ENCODE assay signal across 10 cellular contexts in the genomic region with DNA sequence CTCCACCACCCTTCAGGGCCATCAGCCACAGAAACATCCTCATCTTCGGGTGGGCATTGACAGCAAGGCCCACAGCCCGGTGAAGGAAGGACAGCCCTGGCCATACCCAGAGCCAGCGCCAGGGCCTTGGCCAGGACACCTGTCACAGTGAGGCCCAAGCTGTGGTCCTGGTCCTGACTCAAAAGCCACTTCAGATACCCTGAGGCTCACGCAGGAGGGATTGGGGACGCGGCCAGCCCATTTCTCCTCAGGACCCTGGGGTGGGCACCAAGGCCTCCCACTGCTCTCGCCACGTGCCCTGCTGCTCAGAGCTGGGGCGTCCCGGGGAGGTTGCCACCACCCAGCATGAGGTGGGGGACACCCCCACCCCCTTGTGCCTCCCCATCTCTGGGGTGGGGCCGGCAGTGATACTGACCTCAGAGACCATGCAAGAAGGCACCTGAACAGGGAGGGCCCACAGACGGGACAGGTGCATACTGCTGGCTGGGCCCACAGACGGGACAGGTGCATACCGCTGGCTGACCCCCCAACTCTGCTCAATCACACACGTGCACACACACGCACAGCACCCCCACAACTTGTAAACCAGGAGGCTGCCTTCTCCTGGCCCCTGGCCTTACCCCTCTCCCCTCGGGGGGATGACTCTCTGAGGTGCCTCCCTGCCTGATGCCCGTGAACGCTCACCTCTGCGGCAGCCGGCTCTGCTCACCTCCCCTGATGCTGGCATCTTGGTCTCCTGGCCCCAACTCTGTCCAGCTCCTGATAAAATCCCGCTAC. TPM values are rescaled to one million over a fixed set of nuclear protein-coding genes. Genes with fewer than 3 reads are reported as not detected.
A peak's percentile ranks its signal among the peaks of the same experiment; 100 is the strongest.
DNase-seq lines count a peak whose midpoint lies in the region; ATAC-seq and TF ChIP-seq lines count a peak whose summit lies in the region.
"Had no signal": no experiment of that assay in that cellular context is flagged by ENCODE, and none has a peak within 500 bp of the region (broad histone marks: within the 10 kb centered on the region; RNA-seq: fewer than 3 reads in every experiment).

No MANE protein-coding gene starts in this region.

- ATAC-seq in GM18511 (IDR thresholded peaks at IDR 0.05; ENCODE audit: unreplicated experiment): no peak
- no peak for ATAC-seq in stimulated activated naive B cell treated with anti-CD40 and anti-IgM and Interleukin-4, amounts not matched to agents 10 μg/mL and 1 μg/mL and 100 μg/mL, for 72 hours (replicated peaks)

- no peaks in the 10 kb centered on the region for H3K9me3 ChIP-seq in BLaER1 treated with 17β-estradiol and CSF1 and Interleukin-3, amounts not matched to agents 10 nM and 100 nM (replicated peaks in 1 of 11)
- no peaks in the 10 kb centered on the region for H3K9me3 ChIP-seq in OCI-LY1 (ENCODE audit: low read length)
- no peaks in the 10 kb centered on the region for H3K9me3 ChIP-seq in colonic mucosa
- no peaks in the 10 kb centered on the region for H3K9me3 ChIP-seq in osteoblast (ENCODE audit: low read depth, low read length)

- H3F3A ChIP-seq in OCI-LY1 (ENCODE audit: insufficient read depth, low read length): no peaks in the 10 kb centered on the region; the same call in 1 of the 2 replicates

- H3K36me3 Mint-ChIP-seq in stimulated activated naive B cell treated with anti-CD40 and anti-IgM and Interleukin-4, amounts not matched to agents 10 μg/mL and 1 μg/mL and 100 μg/mL, for 72 hours: peaks cover 49 to 64% of the 10 kb centered on the region in 2 donors

- TF ChIP-seq CTCF in OCI-LY1 (IDR thresholded peaks at IDR 0.05; ENCODE audit: low read length): no peak
- TF ChIP-seq CTCF in colonic mucosa (IDR thresholded peaks at IDR 0.05): no peak
- no peak for TF ChIP-seq CTCF in osteoblast (IDR thresholded peaks at IDR 0.05; ENCODE audit: extremely low read depth, low read depth, low read length)

- no peaks in the 10 kb centered on the region for H3K27me3 Mint-ChIP-seq in stimulated activated naive B cell treated with anti-CD40 and anti-IgM and Interleukin-4, amounts not matched to agents 10 μg/mL and 1 μg/mL and 100 μg/mL, for 72 hours

- H3K4me1 Mint-ChIP-seq in stimulated activated naive B cell treated with anti-CD40 and anti-IgM and Interleukin-4, amounts not matched to agents 10 μg/mL and 1 μg/mL and 100 μg/mL, for 72 hours: peaks cover 19 to 45% of the 10 kb centered on the region in 2 donors

- H3K9ac ChIP-seq in BLaER1 treated with 17β-estradiol and CSF1 and Interleukin-3, amounts not matched to agents 10 nM and 100 nM: peak overlapping the region; percentile 44 to 81 (median 68); a peak in 20 of 22 replicates
- H3K9ac ChIP-seq in OCI-LY1 (ENCODE audit: low read length) (no peak overlapping the region; the same call in 1 of the 2 replicates), colonic mucosa (ENCODE audit: low read depth in 2 of 2, low read length in 2 of 2) (peak overlapping the region; percentile 35 to 46)

- intact Hi-C loops in colonic mucosa (cut with DNase I): no loop called here

- no peak overlapping the region for H3K4me3 Mint-ChIP-seq in stimulated activated naive B cell treated with anti-CD40 and anti-IgM and Interleukin-4, amounts not matched to agents 10 μg/mL and 1 μg/mL and 100 μg/mL, for 72 hours

- H3K9me2 ChIP-seq in OCI-LY1 (ENCODE audit: low read depth, low read length): no peaks in the 10 kb centered on the region

- H3K36me3 ChIP-seq in BLaER1 treated with 17β-estradiol and CSF1 and Interleukin-3, amounts not matched to agents 10 nM and 100 nM: peaks cover 15 to 92% (median 73%) of the 10 kb centered on the region in 11 experiments
- H3K36me3 ChIP-seq in OCI-LY1 (ENCODE audit: insufficient read depth, low read length): peaks cover 61% of the 10 kb centered on the region; the same call in 1 of the 2 replicates
- H3K36me3 ChIP-seq in colonic mucosa: no peaks in the 10 kb centered on the region
- peaks cover 34% of the 10 kb centered on the region for H3K36me3 ChIP-seq in osteoblast (ENCODE audit: insufficient read depth, low read length)

- peak overlapping the region in 4 of 10 experiments; percentile 4 to 50 (median 18); a peak in 5 of 20 replicates for H3K4me3 ChIP-seq in BLaER1 treated with 17β-estradiol and CSF1 and Interleukin-3, amounts not matched to agents 10 nM and 100 nM
- H3K4me3 ChIP-seq in OCI-LY1 (ENCODE audit: low read depth, low read length, poor library complexity, severe bottlenecking): peak overlapping the region; percentile 11
- no peak overlapping the region for H3K4me3 ChIP-seq in colonic mucosa
- H3K4me3 ChIP-seq in osteoblast (ENCODE audit: insufficient read depth, low read length): no peak overlapping the region

- no peaks in the 10 kb centered on the region for H3K9me3 Mint-ChIP-seq in stimulated activated naive B cell treated with anti-CD40 and anti-IgM and Interleukin-4, amounts not matched to agents 10 μg/mL and 1 μg/mL and 100 μg/mL, for 72 hours

- H2AFZ ChIP-seq in OCI-LY1 (ENCODE audit: low read length): no peak overlapping the region
- no peak overlapping the region for H2AFZ ChIP-seq in osteoblast (ENCODE audit: low read length)

- H3K27me3 ChIP-seq in BLaER1 treated with 17β-estradiol and CSF1 and Interleukin-3, amounts not matched to agents 10 nM and 100 nM: no peaks in the 10 kb centered on the region
- H3K27me3 ChIP-seq in OCI-LY1 (ENCODE audit: insufficient read depth, low read length) (no peaks in the 10 kb centered on the region), colonic mucosa (no peaks in the 10 kb centered on the region), osteoblast (ENCODE audit: insufficient read depth, low read length) (no peaks in the 10 kb centered on the region)

- peak overlapping the region; percentile 84 to 100 (median 93) for H3K4me2 ChIP-seq in BLaER1 treated with 17β-estradiol and CSF1 and Interleukin-3, amounts not matched to agents 10 nM and 100 nM
- H3K4me2 ChIP-seq in OCI-LY1 (ENCODE audit: low read length) (peak overlapping the region; percentile 74), osteoblast (ENCODE audit: insufficient read depth, low read length) (peak overlapping the region; percentile 40)

- peaks cover 15 to 100% (median 97%) of the 10 kb centered on the region in 11 experiments; a peak in 21 of 22 replicates for H4K20me1 ChIP-seq in BLaER1 treated with 17β-estradiol and CSF1 and Interleukin-3, amounts not matched to agents 10 nM and 100 nM
- H4K20me1 ChIP-seq in OCI-LY1 (ENCODE audit: insufficient read depth, low read length) (no peaks in the 10 kb centered on the region), osteoblast (ENCODE audit: insufficient read depth, low read length) (peaks cover 26% of the 10 kb centered on the region)

- H3K4me1 ChIP-seq in BLaER1 treated with 17β-estradiol and CSF1 and Interleukin-3, amounts not matched to agents 10 nM and 100 nM: peaks cover 98 to 100% (median 100%) of the 10 kb centered on the region in 10 experiments
- H3K4me1 ChIP-seq in OCI-LY1 (ENCODE audit: insufficient read depth, low read length, severe bottlenecking) (peaks cover 99% of the 10 kb centered on the region), colonic mucosa (peaks cover 3% of the 10 kb centered on the region), osteoblast (ENCODE audit: insufficient read depth, low read length) (peaks cover 55% of the 10 kb centered on the region)

- H3K27ac ChIP-seq in BLaER1 treated with 17β-estradiol and CSF1 and Interleukin-3, amounts not matched to agents 10 nM and 100 nM: peak overlapping the region; percentile 51 to 87 (median 75); a peak in 18 of 22 replicates
- H3K27ac ChIP-seq in OCI-LY1 (ENCODE audit: low read depth, low read length, poor library complexity, severe bottlenecking) (peak overlapping the region; percentile 93), colonic mucosa (peak overlapping the region; percentile 66), osteoblast (ENCODE audit: low read depth, low read length) (peak overlapping the region; percentile 98)

- DNase-seq in colonic mucosa (no peak), osteoblast (ENCODE audit: insufficient read length, low spot score, missing footprints) (no peak), HK-2 (ENCODE audit: unreplicated experiment) (no peak), NAMALWA (ENCODE audit: low spot score) (no peak)
- no peak for DNase-seq in stimulated activated naive B cell treated with anti-CD40 and anti-IgM and Interleukin-4, amounts not matched to agents 10 μg/mL and 1 μg/mL and 100 μg/mL, for 72 hours
- DNase-seq: activated CD8-positive, alpha-beta memory T cell treated with anti-CD3 and anti-CD28 coated beads, Interleukin-2, amount 50 U/mL, for 48 hours; stimulated activated CD4-positive, alpha-beta T cell treated with anti-CD3 and anti-CD28 coated beads, Interleukin-4, amount 100 ng/mL, for 1 hour had no signal

- H3K27ac Mint-ChIP-seq in stimulated activated naive B cell treated with anti-CD40 and anti-IgM and Interleukin-4, amounts not matched to agents 10 μg/mL and 1 μg/mL and 100 μg/mL, for 72 hours: no peak overlapping the region

- H3K79me2 ChIP-seq in OCI-LY1 (ENCODE audit: insufficient read depth, low read length) (peaks cover 3% of the 10 kb centered on the region; the same call in 1 of the 2 replicates), osteoblast (ENCODE audit: insufficient read depth, low read length) (peaks cover 93% of the 10 kb centered on the region)

RNA-seq across cellular contexts. Expression of a gene that starts 14.2 kb away (rescaled TPM):
- total RNA-seq in colonic mucosa (10 to 100 TPM in 1 of 2 donors, 1 to 10 TPM in 1; 9.5 to 26.2 TPM), osteoblast (60.4 and 90.8 TPM in 2 replicates)

Comparison
In these comparisons a context has a peak if more than half of its experiments do, and no peak if none do; other contexts are left out.
1. H3K4me2 ChIP-seq: peak in every context shown above with its lines; median percentile 93 in BLaER1 treated with 17β-estradiol and CSF1 and Interleukin-3, amounts not matched to agents 10 nM and 100 nM; 74 in OCI-LY1; 40 in osteoblast.